ENCODE assay signal across 17 cellular contexts in genomic region chr4:20615492-20616136, GRCh38.
A peak's percentile ranks its signal among the peaks of the same experiment; 100 is the strongest.
DNase-seq lines count a peak whose midpoint lies in the region; ATAC-seq and TF ChIP-seq lines count a peak whose summit lies in the region.
"Had no signal": no experiment of that assay in that cellular context is flagged by ENCODE, and none has a peak within 500 bp of the region (broad histone marks: within the 10 kb centered on the region; RNA-seq: fewer than 3 reads in every experiment).

No MANE protein-coding gene starts in this region.

- peaks cover 3% of the 10 kb centered on the region for H3K27me3 Mint-ChIP-seq in nephron (ENCODE audit: low read depth)

- no peak overlapping the region for H3K4me3 ChIP-seq in choroid plexus epithelial cell (ENCODE audit: low read depth, low read length)
- H3K4me3 ChIP-seq: smooth muscle cell had no signal

- H3K27ac Mint-ChIP-seq in nephron, result peak overlapping the region in 2 of 3 experiments; percentile 29 to 46
- H3K27ac Mint-ChIP-seq: stimulated activated naive CD8-positive, alpha-beta T cell treated with anti-CD3 and anti-CD28 coated beads, Interleukin-15, amount 100 ng/mL, for 72 hours had no signal

- peaks cover 53% of the 10 kb centered on the region for H3K36me3 Mint-ChIP-seq in nephron (ENCODE audit: low read depth)

- TF ChIP-seq CTCF in choroid plexus epithelial cell (conservative IDR thresholded peaks at IDR 0.05; ENCODE audit: low read depth, low read length) (no peak), nephron (IDR thresholded peaks at IDR 0.05; ENCODE audit: unreplicated experiment in 3 of 3) (no peak)

- DNase-seq in Daoy (ENCODE audit: low read depth) (peak; percentile 55), LoVo (ENCODE audit: low spot score) (peak; percentile 22), choroid plexus epithelial cell (ENCODE audit: low read depth) (peak; percentile 23), mesenteric fat pad (ENCODE audit: low spot score) (no peak)
- DNase-seq: activated naive CD4-positive, alpha-beta T cell treated with Interleukin-2 at 50 U/mL for 16 hours; BE2C; brain microvascular endothelial cell; DMS79 treated with DMSO at 0.1 percent for 48 hours; effector CD4-positive, alpha-beta T cell; NCI-H1092 treated with DMSO at 0.1 percent for 48 hours; stimulated activated naive CD8-positive, alpha-beta T cell treated with anti-CD3 and anti-CD28 coated beads, Interleukin-15, amount 100 ng/mL, for 72 hours; WERI-Rb-1 had no signal

- no peak overlapping the region for H3K4me3 Mint-ChIP-seq in nephron
- H3K4me3 Mint-ChIP-seq: stimulated activated naive CD8-positive, alpha-beta T cell treated with anti-CD3 and anti-CD28 coated beads, Interleukin-15, amount 100 ng/mL, for 72 hours had no signal

- ATAC-seq in GM19351 (IDR thresholded peaks at IDR 0.05; ENCODE audit: unreplicated experiment) (no peak), HG03135 (IDR thresholded peaks at IDR 0.05; ENCODE audit: unreplicated experiment) (no peak), HG03432 (IDR thresholded peaks at IDR 0.05; ENCODE audit: unreplicated experiment) (no peak)
- ATAC-seq: stimulated activated naive CD8-positive, alpha-beta T cell treated with anti-CD3 and anti-CD28 coated beads, Interleukin-15, amount 100 ng/mL, for 72 hours had no signal

- peaks cover 36% of the 10 kb centered on the region for H3K4me1 Mint-ChIP-seq in nephron
- H3K4me1 Mint-ChIP-seq: stimulated activated naive CD8-positive, alpha-beta T cell treated with anti-CD3 and anti-CD28 coated beads, Interleukin-15, amount 100 ng/mL, for 72 hours had no signal

- no peaks in the 10 kb centered on the region for H3K9me3 Mint-ChIP-seq in nephron
- H3K9me3 Mint-ChIP-seq: stimulated activated naive CD8-positive, alpha-beta T cell treated with anti-CD3 and anti-CD28 coated beads, Interleukin-15, amount 100 ng/mL, for 72 hours had no signal
